8 cellular contexts compared by ENCODE assay signal in the genomic region with DNA sequence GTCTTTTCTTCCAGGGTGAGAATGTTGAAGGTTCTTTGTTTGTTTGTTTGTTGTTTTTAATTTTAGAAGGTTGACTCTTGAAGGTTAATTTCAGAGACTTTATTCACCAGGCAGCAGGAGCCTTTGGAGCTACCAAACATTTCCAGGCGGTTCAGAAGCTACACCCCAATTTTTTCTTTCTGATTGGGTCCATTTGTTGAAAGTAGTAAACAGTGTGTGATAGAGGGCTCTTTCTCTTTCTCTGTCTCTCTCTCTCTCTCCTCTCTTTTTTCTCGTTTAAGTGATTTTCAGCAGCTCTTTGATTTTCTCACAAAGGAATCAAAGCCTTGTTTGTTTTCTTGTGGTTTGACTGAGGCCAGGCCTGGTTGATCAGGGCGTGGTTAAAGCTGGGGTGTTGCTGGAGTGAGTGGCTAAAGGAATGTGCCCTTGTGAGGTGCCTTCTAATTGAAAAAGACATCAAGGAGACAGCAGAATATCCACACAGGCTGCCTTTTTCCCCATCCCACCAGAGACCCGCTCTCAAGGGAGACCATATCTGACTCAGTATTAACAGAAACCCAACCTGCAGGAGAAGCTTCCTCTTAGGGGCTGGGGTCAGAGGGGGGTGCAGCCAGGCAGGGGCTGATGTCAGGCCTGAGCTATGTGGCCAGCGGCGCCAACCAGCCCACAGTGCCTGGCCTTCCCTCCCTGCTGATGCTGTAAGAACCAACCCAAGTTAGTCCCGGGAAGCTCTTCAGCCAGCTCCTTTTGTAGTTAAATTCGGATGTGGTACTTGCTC. TPM values are rescaled to one million over a fixed set of nuclear protein-coding genes. Genes with fewer than 3 reads are reported as not detected.
DNase-seq lines count a peak whose midpoint lies in the region; ATAC-seq and TF ChIP-seq lines count a peak whose summit lies in the region.

No MANE protein-coding gene starts in this region.

- H3K27me3 ChIP-seq in body of pancreas (no peaks in the 10 kb centered on the region), subcutaneous abdominal adipose tissue (ENCODE audit: control insufficient read depth in 5 of 5, insufficient read depth in 4 of 5, low read length in 5 of 5) (no peaks in the 10 kb centered on the region)

- H3K4me1 ChIP-seq in body of pancreas (peaks cover 70% of the 10 kb centered on the region), subcutaneous abdominal adipose tissue (ENCODE audit: control insufficient read depth in 5 of 5, insufficient read depth in 5 of 5, low read length in 5 of 5) (peaks cover 11 to 73% (median 58%) of the 10 kb centered on the region in 5 donors)

- DNase-seq in HK-2 (ENCODE audit: unreplicated experiment) = peak; percentile 86
- DNase-seq in body of pancreas = peak; percentile 73 to 79 (median 78)
- DNase-seq in islet precursor cell = peak; percentile 99
- DNase-seq in SKM-1 treated with dmso at 0.1 percent for 144 hours (lab: John Stamatoyannopoulos, UW; ENCODE audit: unreplicated experiment) = no peak
- DNase-seq in NCI-H1105 (lab: John Stamatoyannopoulos, UW) = no peak

- 16 to 20% methylated on average over 4 to 8 of the region's 8 CpGs for WGBS in body of pancreas, 2 donors

- peak; percentile 60 for ATAC-seq in body of pancreas
- no peak for ATAC-seq in HG02610 (IDR thresholded peaks at IDR 0.05; ENCODE audit: unreplicated experiment)
- no peak for ATAC-seq in HG03469 (IDR thresholded peaks at IDR 0.05; ENCODE audit: unreplicated experiment)

- TF ChIP-seq CTCF in body of pancreas (IDR thresholded peaks at IDR 0.05) = no peak

- H3K27ac ChIP-seq in body of pancreas = peak overlapping the region; percentile 90 to 95 (median 94)
- peak overlapping the region; percentile 96 for H3K27ac ChIP-seq in subcutaneous abdominal adipose tissue (ENCODE audit: low read depth, low read length)

- H3K4me3 ChIP-seq in body of pancreas (peak overlapping the region; percentile 30 to 53), subcutaneous abdominal adipose tissue (ENCODE audit: low read depth in 1 of 5, low read length in 5 of 5) (peak overlapping the region; percentile 63 to 90 (median 72))

- TF ChIP-seq POLR2A in body of pancreas (IDR thresholded peaks at IDR 0.05) = peak in 2 of 3 donors; percentile 61 to 72

- H3K9me3 ChIP-seq in body of pancreas (no peaks in the 10 kb centered on the region), subcutaneous abdominal adipose tissue (ENCODE audit: control insufficient read depth in 5 of 5, low read length in 5 of 5) (no peaks in the 10 kb centered on the region)

- intact Hi-C loops in body of pancreas (cut with DNase I) = no loop called here

- H3K36me3 ChIP-seq in body of pancreas (replicated peaks in 1 of 2; ENCODE audit: insufficient read depth in 1 of 2, low read depth in 2 of 2) = no peaks in the 10 kb centered on the region
- H3K36me3 ChIP-seq in subcutaneous abdominal adipose tissue (ENCODE audit: control insufficient read depth in 5 of 5, insufficient read depth in 5 of 5, low read length in 5 of 5) = peaks cover 0 to 36% (median 19%) of the 10 kb centered on the region in 5 donors

- H3K9ac ChIP-seq in subcutaneous abdominal adipose tissue (ENCODE audit: low read length in 5 of 5) = peak overlapping the region; percentile 44 to 60 (median 46)

RNA-seq across cellular contexts. Expression of gene NAA20, which starts 40.4 kb away (rescaled TPM):
- 10 to 100 TPM; 19.2 to 23.4 TPM for total RNA-seq in body of pancreas

Comparison
In these comparisons a context has a peak if more than half of its experiments do, and no peak if none do; other contexts are left out.
1. DNase-seq: peak in HK-2 (single experiment), body of pancreas (4 of 4) and islet precursor cell (single experiment); none in SKM-1 treated with dmso at 0.1 percent for 144 hours (single experiment) and NCI-H1105 (single experiment).